8 cellular contexts compared by ENCODE assay signal in the genomic region with DNA sequence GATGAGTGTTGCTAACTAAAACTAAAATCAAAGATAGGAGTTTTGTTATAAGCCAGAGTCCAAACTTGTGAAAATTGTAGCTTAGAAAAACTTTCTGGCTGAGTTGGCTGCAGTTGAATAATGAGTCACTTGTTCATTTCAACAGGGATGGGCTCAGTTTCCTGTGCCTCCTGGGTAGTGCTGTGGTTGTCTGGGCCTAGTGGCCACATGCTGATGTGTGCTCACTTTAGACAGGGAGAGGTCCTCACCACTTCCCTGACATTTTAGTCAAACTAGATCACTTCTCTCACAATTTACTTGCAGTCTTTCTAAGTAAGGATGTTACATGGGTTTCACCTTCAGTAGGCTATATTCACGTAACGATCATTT. TPM values are rescaled to one million over a fixed set of nuclear protein-coding genes. Genes with fewer than 3 reads are reported as not detected.
DNase-seq lines count a peak whose midpoint lies in the region; ATAC-seq and TF ChIP-seq lines count a peak whose summit lies in the region.

No MANE protein-coding gene starts in this region.

- CTCF ChIA-PET in CD4-positive, alpha-beta T cell (lab: Charles Lee): interaction anchor here (1.0 to 1.4 kb wide), 2 partner anchors 11 to 12 kb away, joined by 3 read pairs; no protein-coding TSS in a partner anchor

- no peaks in the 10 kb centered on the region for H3K9me3 Mint-ChIP-seq in CD4-positive, alpha-beta T cell
- H3K9me3 Mint-ChIP-seq in activated naive CD4-positive, alpha-beta T cell treated with anti-CD3 and anti-CD28 coated beads, Interleukin-2, amount 50 U/mL, for 72 hours: no peaks in the 10 kb centered on the region

- POLR2A ChIA-PET in CD4-positive, alpha-beta T cell (lab: Charles Lee): no interaction called here

- WGBS in lung, 2 donors: 65 to 68% methylated on average over 2 of the region's 2 CpGs
- 87 to 100% methylated on average over 2 of the region's 2 CpGs for WGBS in transverse colon (ENCODE audit: low coverage in 1 of 2), 2 donors

- peaks cover 0 to 10% of the 10 kb centered on the region in 2 donors for H3K4me1 ChIP-seq in lung (ENCODE audit: control insufficient read depth in 2 of 2, insufficient read depth in 2 of 2, low read length in 2 of 2)
- peaks cover 0 to 9% (median 4%) of the 10 kb centered on the region in 4 donors for H3K4me1 ChIP-seq in transverse colon

- no peaks in the 10 kb centered on the region for H3K27me3 ChIP-seq in CD4-positive, alpha-beta T cell (ENCODE audit: control insufficient read depth, insufficient read depth, low read length)
- H3K27me3 ChIP-seq in lung (ENCODE audit: control insufficient read depth, insufficient read depth): no peaks in the 10 kb centered on the region
- no peaks in the 10 kb centered on the region for H3K27me3 ChIP-seq in transverse colon

- H3K9me3 ChIP-seq in CD4-positive, alpha-beta T cell (ENCODE audit: control insufficient read depth, low read length): no peaks in the 10 kb centered on the region
- H3K9me3 ChIP-seq in lung (ENCODE audit: control insufficient read depth in 2 of 2, insufficient read depth in 1 of 2, low read length in 1 of 2) (no peaks in the 10 kb centered on the region), transverse colon (no peaks in the 10 kb centered on the region)

- H3K36me3 Mint-ChIP-seq in CD4-positive, alpha-beta T cell (ENCODE audit: low read depth): no peaks in the 10 kb centered on the region
- H3K36me3 Mint-ChIP-seq in activated naive CD4-positive, alpha-beta T cell treated with anti-CD3 and anti-CD28 coated beads, Interleukin-2, amount 50 U/mL, for 72 hours: no peaks in the 10 kb centered on the region

- TF ChIP-seq POLR2A in transverse colon (IDR thresholded peaks at IDR 0.05): no peak

- no peak overlapping the region for H3K27ac ChIP-seq in CD4-positive, alpha-beta T cell (ENCODE audit: low read depth, low read length)
- H3K27ac ChIP-seq in lung (ENCODE audit: low read depth in 1 of 2, low read length in 1 of 2) (peak overlapping the region in 1 of 2 donors; percentile 29), transverse colon (no peak overlapping the region)

- H3K4me1 Mint-ChIP-seq in CD4-positive, alpha-beta T cell (ENCODE audit: low read depth): no peaks in the 10 kb centered on the region

- no peak for TF ChIP-seq EP300 in transverse colon (IDR thresholded peaks at IDR 0.05; ENCODE audit: low read depth)

- no peak overlapping the region for H3K4me3 Mint-ChIP-seq in CD4-positive, alpha-beta T cell

- no peak for TF ChIP-seq CTCF in CD4-positive, alpha-beta T cell (IDR thresholded peaks at IDR 0.05)
- TF ChIP-seq CTCF in GM20000 (IDR thresholded peaks at IDR 0.05; ENCODE audit: extremely low read depth, missing control alignments) (no peak), lung (IDR thresholded peaks at IDR 0.05; ENCODE audit: control extremely low read depth, extremely low read depth) (no peak), transverse colon (IDR thresholded peaks at IDR 0.05) (no peak)

- intact Hi-C loops in CD4-positive, alpha-beta T cell (cut with DNase I, micrococcal nuclease): no loop called here
- intact Hi-C loops in transverse colon (cut with DNase I; ENCODE audit: low total_unique reads): no loop called here

- no peak overlapping the region for H3K27ac Mint-ChIP-seq in CD4-positive, alpha-beta T cell
- no peak overlapping the region for H3K27ac Mint-ChIP-seq in activated naive CD4-positive, alpha-beta T cell treated with anti-CD3 and anti-CD28 coated beads, Interleukin-2, amount 50 U/mL, for 72 hours

- H3K4me3 ChIP-seq in lung: no peak overlapping the region
- H3K4me3 ChIP-seq in transverse colon: no peak overlapping the region

- peak in 7 of 10 experiments; percentile 15 to 36 (median 19) for DNase-seq in CD4-positive, alpha-beta T cell
- DNase-seq in GM20000 (ENCODE audit: low spot score) (peak; percentile 46), M059J (ENCODE audit: low read depth) (peak; percentile 77), lung (ENCODE audit: low spot score) (no peak), transverse colon (no peak), NCI-H1105 (lab: John Stamatoyannopoulos, UW) (no peak)
- DNase-seq in activated naive CD4-positive, alpha-beta T cell treated with anti-CD3 and anti-CD28 coated beads, Interleukin-2, amount 50 U/mL, for 72 hours (ENCODE audit: low spot score in 2 of 2): peak; percentile 59 to 67

- in situ Hi-C loops in transverse colon (cut with MboI; ENCODE audit: low pct_ligation_motif_present in 1 of 4, low pct_unique_long_range_greater_than_20kb in 1 of 4, low sequenced_read_pairs in 3 of 4): no loop called here

- H3K36me3 ChIP-seq in lung (ENCODE audit: control insufficient read depth in 2 of 2, insufficient read depth in 2 of 2, low read length in 2 of 2) (no peaks in the 10 kb centered on the region), transverse colon (no peaks in the 10 kb centered on the region)

- no peaks in the 10 kb centered on the region for H3K27me3 Mint-ChIP-seq in CD4-positive, alpha-beta T cell

- ATAC-seq in CD4-positive, alpha-beta T cell (ENCODE audit: poor library complexity): peak; percentile 93
- peak; percentile 95 to 97 for ATAC-seq in activated naive CD4-positive, alpha-beta T cell treated with anti-CD3 and anti-CD28 coated beads, Interleukin-2, amount 50 U/mL, for 72 hours
- peak; percentile 58 for ATAC-seq in lung (ENCODE audit: insufficient read depth, low FRiP score)
- no peak for ATAC-seq in GM21786 (IDR thresholded peaks at IDR 0.05; ENCODE audit: unreplicated experiment)

RNA-seq across cellular contexts. Expression of a gene that starts 6.3 kb away (rescaled TPM):
- total RNA-seq in CD4-positive, alpha-beta T cell: 10 to 100 TPM; 29.3 to 33.5 TPM
- 30.7 and 37.5 TPM in 2 replicates for total RNA-seq in M059J (2014; rRNA removed; shearing (Covaris generic))
- total RNA-seq in activated naive CD4-positive, alpha-beta T cell treated with anti-CD3 and anti-CD28 coated beads, Interleukin-2, amount 50 U/mL, for 72 hours: 10 to 100 TPM; 15.4 to 17.8 TPM
- 10 to 100 TPM; 22.0 to 35.9 TPM for total RNA-seq in lung
- 10 to 100 TPM; 15.5 to 20.2 TPM for polyA plus RNA-seq in lung
- 10 to 100 TPM; 21.2 to 53.7 (median 26.9) TPM for total RNA-seq in transverse colon

Comparison
In these comparisons a context has a peak if more than half of its experiments do, and no peak if none do; other contexts are left out.
1. DNase-seq: peak in CD4-positive, alpha-beta T cell (7 of 10), GM20000 (single experiment), M059J (single experiment) and activated naive CD4-positive, alpha-beta T cell treated with anti-CD3 and anti-CD28 coated beads, Interleukin-2, amount 50 U/mL, for 72 hours (2 of 2); none in lung (single experiment), transverse colon (single experiment) and NCI-H1105 (single experiment).